ENCODE assay signal across 12 cellular contexts in the genomic region with DNA sequence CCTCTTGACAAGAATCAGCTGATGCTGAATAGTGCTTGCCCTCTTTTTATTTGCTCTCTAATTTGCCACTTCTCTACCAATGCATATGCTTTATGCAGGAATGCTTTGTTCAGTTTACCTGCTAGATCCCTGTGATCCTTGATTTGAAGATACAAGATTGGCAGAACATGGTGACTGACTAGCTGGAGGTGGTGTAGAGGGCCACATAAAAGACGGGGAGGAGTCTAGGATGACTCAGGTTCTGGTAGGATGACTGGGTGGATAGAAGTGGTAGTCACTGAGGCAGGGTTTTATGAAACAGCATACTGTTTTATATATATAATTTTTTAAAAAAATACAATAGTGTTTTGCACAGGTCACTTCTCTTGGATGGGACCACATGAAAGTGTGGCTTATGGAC. TPM values are rescaled to one million over a fixed set of nuclear protein-coding genes. Genes with fewer than 3 reads are reported as not detected.
DNase-seq lines count a peak whose midpoint lies in the region; ATAC-seq, FAIRE-seq and TF ChIP-seq lines count a peak whose summit lies in the region.
"Had no signal": no experiment of that assay in that cellular context is flagged by ENCODE, and none has a peak within 500 bp of the region (broad histone marks: within the 10 kb centered on the region; RNA-seq: fewer than 3 reads in every experiment).

No MANE protein-coding gene starts in this region.

- CTCF ChIA-PET in PC-3 (lab: Charles Lee): no interaction called here

- H3K4me1 ChIP-seq in GM23248 (ENCODE audit: insufficient read depth): peaks cover 24% of the 10 kb centered on the region
- peaks cover 33% of the 10 kb centered on the region for H3K4me1 ChIP-seq in PC-3 (ENCODE audit: insufficient read depth, low read length)
- peaks cover under 1 to 4% (median 3%) of the 10 kb centered on the region in 3 donors for H3K4me1 ChIP-seq in pancreas
- H3K4me1 ChIP-seq: uterus had no signal

- BruUV-seq in PC-3 (replicated peaks; lab: Mats Ljungman, UMichigan): no TSS peak

- H3K4me3 ChIP-seq in GM23248: no peak overlapping the region
- H3K4me3 ChIP-seq in PC-3 (ENCODE audit: low read length): no peak overlapping the region
- no peak overlapping the region for H3K4me3 ChIP-seq in pancreas
- H3K4me3 ChIP-seq: lower lobe of right lung, uterus had no signal

- H4K20me1 ChIP-seq in GM23248 (ENCODE audit: insufficient read depth) (peaks cover 7% of the 10 kb centered on the region; the same call in 1 of the 2 replicates), PC-3 (ENCODE audit: low read length) (peaks cover 17% of the 10 kb centered on the region; the same call in 1 of the 2 replicates)

- intact Hi-C loops in PC-3 (cut with micrococcal nuclease) (no loop called here), pancreas (cut with DNase I) (no loop called here)

- no peak for FAIRE-seq in pancreas (lab: Jason Lieb, UNC)
- FAIRE-seq: G401.6 had no signal

- 23 to 27% methylated on average over 1 of the region's 1 CpG for WGBS in GM23248 (ENCODE audit: low coverage in 1 of 2, low lambda C conversion rate in 2 of 2, missing lambda C conversion rate in 2 of 2), 2 experiments
- 87 to 100% methylated on average over 1 of the region's 1 CpG for WGBS in pancreas, 2 donors

- H3K9ac ChIP-seq in GM23248 (no peak overlapping the region), PC-3 (ENCODE audit: low read length) (no peak overlapping the region)
- H3K9ac ChIP-seq: parathyroid adenoma had no signal

- H3K9me2 ChIP-seq in GM23248 (ENCODE audit: insufficient read depth): no peaks in the 10 kb centered on the region
- H3K9me2 ChIP-seq in PC-3 (replicated peaks; ENCODE audit: low read length): no peaks in the 10 kb centered on the region

- H2AFZ ChIP-seq in GM23248 (no peak overlapping the region), PC-3 (ENCODE audit: low read length) (no peak overlapping the region)
- H2AFZ ChIP-seq: parathyroid adenoma had no signal

- ATAC-seq in PC-3 (peak; percentile 53), pancreas (no peak), HG03139 (IDR thresholded peaks at IDR 0.05; ENCODE audit: unreplicated experiment) (no peak)
- ATAC-seq: lower lobe of right lung had no signal

- no peaks in the 10 kb centered on the region for H3K9me3 ChIP-seq in GM23248 (ENCODE audit: low read depth)
- H3K9me3 ChIP-seq in PC-3 (ENCODE audit: low read length): no peaks in the 10 kb centered on the region
- no peaks in the 10 kb centered on the region for H3K9me3 ChIP-seq in pancreas
- H3K9me3 ChIP-seq: lower lobe of right lung, uterus had no signal

- peaks cover 9% of the 10 kb centered on the region; the same call in 1 of the 2 replicates for H3F3A ChIP-seq in GM23248 (ENCODE audit: insufficient read depth)
- no peaks in the 10 kb centered on the region for H3F3A ChIP-seq in PC-3 (ENCODE audit: low read length, unreplicated experiment)

- no peak overlapping the region for H3K4me2 ChIP-seq in GM23248 (ENCODE audit: unreplicated experiment)
- H3K4me2 ChIP-seq in PC-3 (ENCODE audit: low read length): no peak overlapping the region

- no peaks in the 10 kb centered on the region for H3K27me3 ChIP-seq in GM23248 (replicated peaks; ENCODE audit: insufficient read depth)
- no peaks in the 10 kb centered on the region for H3K27me3 ChIP-seq in PC-3 (ENCODE audit: low read length)
- H3K27me3 ChIP-seq in pancreas: no peaks in the 10 kb centered on the region
- H3K27me3 ChIP-seq: uterus had no signal

- H3K79me2 ChIP-seq in GM23248 (ENCODE audit: insufficient read depth) (peaks cover 100% of the 10 kb centered on the region), PC-3 (ENCODE audit: low read length) (peaks cover 96% of the 10 kb centered on the region)

- H3K27ac ChIP-seq in GM23248: peak overlapping the region; percentile 15
- no peak overlapping the region for H3K27ac ChIP-seq in PC-3 (ENCODE audit: low read length)
- no peak overlapping the region for H3K27ac ChIP-seq in pancreas
- H3K27ac ChIP-seq: lower lobe of right lung, parathyroid adenoma, uterus had no signal

- DNase-seq in GM23248 (peak; percentile 76), PC-3 (peak; percentile 69), astrocyte of the hippocampus (ENCODE audit: low read depth, low spot score) (peak; percentile 29), renal cortical epithelial cell (ENCODE audit: low read depth) (peak; percentile 71), pancreas (no peak), C1 segment of cervical spinal cord (lab: John Stamatoyannopoulos, UW) (no peak)
- DNase-seq: lower lobe of right lung, Right ventricle myocardium superior, uterus had no signal

- in situ Hi-C loops in GM23248 (cut with MboI): no loop called here

- H3K36me3 ChIP-seq in GM23248 (ENCODE audit: low read depth) (no peaks in the 10 kb centered on the region), PC-3 (ENCODE audit: low read depth, low read length) (0 out of 2 replicates have a peak, but pooled peaks cover 4% of the 10 kb centered on the region), pancreas (no peaks in the 10 kb centered on the region)
- H3K36me3 ChIP-seq: lower lobe of right lung, uterus had no signal

- POLR2A ChIA-PET in PC-3 (lab: Charles Lee; ENCODE audit: unreplicated experiment): no interaction called here

- no peak for TF ChIP-seq CTCF in PC-3 (conservative IDR thresholded peaks at IDR 0.05; ENCODE audit: low read depth, low read length)
- no peak for TF ChIP-seq CTCF in pancreas (IDR thresholded peaks at IDR 0.05)

RNA-seq across cellular contexts. Expression of a gene that starts 6.3 kb away (rescaled TPM):
- total RNA-seq in GM23248 (2014; rRNA removed; shearing (Covaris generic)): under 0.01 TPM in 1 of 2 replicates, not detected in the other
- polyA plus RNA-seq in GM23248 (2016; fragmentation: Nextera tagmentation; extraction: Ambion mirVana): 0.15 and 0.24 TPM in 2 replicates
- not detected in 2 replicates for total RNA-seq in PC-3 (2014; rRNA removed)
- total RNA-seq in renal cortical epithelial cell: 0.10 TPM in 1 of 2 replicates, not detected in the other
- 1 to 10 TPM in 1 of 6 donors, under 1 TPM in 5; 0.28 to 1.1 (median 0.57) TPM for total RNA-seq in pancreas
- 1 to 10 TPM in 1 of 2 donors, under 1 TPM in 1; 0.87 to 1.4 TPM for polyA plus RNA-seq in pancreas

RNA-seq across cellular contexts. Expression of a gene that starts 6.9 kb away (rescaled TPM):
- 11.6 and 19.8 TPM in 2 replicates for total RNA-seq in GM23248 (2014; rRNA removed; shearing (Covaris generic))
- polyA plus RNA-seq in GM23248 (2016; fragmentation: Nextera tagmentation; extraction: Ambion mirVana) (3.6 TPM in 2 replicates), pancreas (1 to 10 TPM; 1.9 to 6.7 TPM)
- total RNA-seq in PC-3 (2014; rRNA removed) (22.0 and 22.3 TPM in 2 replicates), renal cortical epithelial cell (21.4 and 46.7 TPM in 2 replicates), pancreas (10 to 100 TPM in 5 of 6 donors, 1 to 10 TPM in 1; 8.2 to 16.5 (median 13.4) TPM)

RNA-seq across cellular contexts. Expression of a gene that starts 48.8 kb away (rescaled TPM):
- total RNA-seq in GM23248 (2014; rRNA removed; shearing (Covaris generic)): 0.89 TPM in 1 of 2 replicates, not detected in the other
- 0.35 TPM in 1 of 2 replicates, not detected in the other for polyA plus RNA-seq in GM23248 (2016; fragmentation: Nextera tagmentation; extraction: Ambion mirVana)
- not detected in 2 replicates for total RNA-seq in PC-3 (2014; rRNA removed)
- 0.25 TPM in 1 of 2 replicates, not detected in the other for total RNA-seq in renal cortical epithelial cell
- not detected for total RNA-seq in pancreas
- polyA plus RNA-seq in pancreas: under 1 TPM; 0.19 to 0.54 TPM
- total RNA-seq: Right ventricle myocardium superior had no signal

Comparison
In these comparisons a context has a peak if more than half of its experiments do, and no peak if none do; other contexts are left out.
1. DNase-seq: peak in GM23248 (single experiment), PC-3 (single experiment), astrocyte of the hippocampus (single experiment) and renal cortical epithelial cell (single experiment); none in pancreas (0 of 6) and C1 segment of cervical spinal cord (0 of 14).